9 cellular contexts compared by ENCODE assay signal in genomic region chr17:60422162-60422665, GRCh38. TPM values are rescaled to one million over a fixed set of nuclear protein-coding genes. Genes with fewer than 3 reads are reported as not detected.
DNase-seq lines count a peak whose midpoint lies in the region; ATAC-seq, FAIRE-seq and TF ChIP-seq lines count a peak whose summit lies in the region.
"Had no signal": no experiment of that assay in that cellular context is flagged by ENCODE, and none has a peak within 500 bp of the region (broad histone marks: within the 10 kb centered on the region; RNA-seq: fewer than 3 reads in every experiment).

Gene CHCT1 (plus strand): TSS chr17:60422489. CDS start chr17:60422593, 104 bp downstream.

- no TSS peak for BruUV-seq in GM12878 (replicated peaks; lab: Mats Ljungman, UMichigan)
- no TSS peak for BruUV-seq in HepG2 (replicated peaks; lab: Mats Ljungman, UMichigan)

- RAD21 ChIA-PET in GM12878 (lab: Charles Lee; ENCODE audit: unreplicated experiment), result no interaction called here

- SMC1A ChIA-PET in GM12878 (lab: Charles Lee; ENCODE audit: uncharacterized antibody, unreplicated experiment), result no interaction called here

- H3K9me3 ChIP-seq in GM12878 (replicated peaks; ENCODE audit: control insufficient read depth, insufficient read depth, low read length) (no peaks in the 10 kb centered on the region), HepG2 (ENCODE audit: low read length) (no peaks in the 10 kb centered on the region), thymus (ENCODE audit: control insufficient read depth) (no peaks in the 10 kb centered on the region)

- H3K4me1 Mint-ChIP-seq in T-helper 1 cell treated with Interleukin-12 subunit alpha and Interleukin-12 subunit beta and Interleukin-4 antibody, amounts not matched to agents 30 μg/mL and 1 μg/mL, for 36 hours (ENCODE audit: low read depth), result peaks cover 5% of the 10 kb centered on the region

- in situ Hi-C loops in GM12878 (cut with MboI) (loop anchor here (5.0 to 10.0 kb wide), 2 partner anchors 215 to 277 kb away; partner anchors contain the start of gene CA4), HepG2 (cut with HindIII; ENCODE audit: extremely low pct_ligation_motif_present, low pct_unique_long_range_greater_than_20kb) (no loop called here)

- TF ChIP-seq RAD21 in GM12878 (IDR thresholded peaks at IDR 0.05; ENCODE audit: insufficient read depth, low read depth, low read length) (no peak), HepG2 (CRISPR knock-in tag; IDR thresholded peaks at IDR 0.05) (no peak)

- H3K9ac ChIP-seq in GM12878 (ENCODE audit: control insufficient read depth, insufficient read depth, low read length) (peak within 1 kb of the TSS; percentile 74), HepG2 (ENCODE audit: insufficient read depth, low read depth, low read length) (peak within 1 kb of the TSS; percentile 16; the same call in 1 of the 2 replicates)

- no peak for DNase-seq in T-helper 1 cell
- DNase-seq in GM12878 (ENCODE audit: low read depth, low spot score), result no peak
- no peak for DNase-seq in HepG2 (ENCODE audit: low spot score)
- DNase-seq in HPDE6-E6E7 (ENCODE audit: extremely low spot score), result no peak
- no peak for DNase-seq in NCI-H526 treated with DMSO at 0.1 percent for 48 hours (lab: John Stamatoyannopoulos, UW)

- CTCF ChIA-PET in GM12878 (lab: Yijun Ruan, JAX), result interaction anchor here (0.6 to 2.8 kb wide), 3 partner anchors 21 to 191 kb away, joined by 3 to 6 read pairs (median 3); no protein-coding TSS in a partner anchor
- CTCF ChIA-PET in HepG2 (lab: Yijun Ruan, JAX; ENCODE audit: low intra/inter-chr PET ratio, low total read pairs), result interaction anchor here (0.8 to 2.6 kb wide), 2 partner anchors 14 to 220 kb away, joined by 3 to 12 read pairs; no protein-coding TSS in a partner anchor

- WGBS in GM12878 (ENCODE audit: insufficient coverage, insufficient replicate concordance, low lambda C conversion rate, missing lambda C conversion rate), result 91% methylated on average over 18 of the region's 18 CpGs
- 45% methylated on average over 18 of the region's 18 CpGs for WGBS in HepG2 (ENCODE audit: low lambda C conversion rate)
- WGBS in thymus, result 79% methylated on average over 18 of the region's 18 CpGs

- TF ChIP-seq POLR2A in GM12878 (IDR thresholded peaks at IDR 0.05; ENCODE audit: low read depth, low read length) (no peak), HepG2 (IDR thresholded peaks at IDR 0.05; ENCODE audit: insufficient read depth in 1 of 2, low read depth in 2 of 2, low read length in 2 of 2) (no peak)

- H3K27ac Mint-ChIP-seq in T-helper 1 cell treated with Interleukin-12 subunit alpha and Interleukin-12 subunit beta and Interleukin-4 antibody, amounts not matched to agents 30 μg/mL and 1 μg/mL, for 36 hours, result peak within 1 kb of the TSS; percentile 58

- H3K27me3 Mint-ChIP-seq in T-helper 1 cell treated with Interleukin-12 subunit alpha and Interleukin-12 subunit beta and Interleukin-4 antibody, amounts not matched to agents 30 μg/mL and 1 μg/mL, for 36 hours (ENCODE audit: low read depth), result peaks cover 7% of the 10 kb centered on the region

- H3K4me3 ChIP-seq in GM12878 (peak within 1 kb of the TSS; percentile 61), HepG2 (replicated peaks in 1 of 3; ENCODE audit: insufficient read depth in 1 of 3, low read depth in 2 of 3, low read length in 3 of 3) (peak within 1 kb of the TSS; percentile 14 to 52 (median 27); a peak in 5 of 6 replicates), thymus (ENCODE audit: low read length) (peak within 1 kb of the TSS; percentile 50)

- no peaks in the 10 kb centered on the region for H3K36me3 Mint-ChIP-seq in T-helper 1 cell treated with Interleukin-12 subunit alpha and Interleukin-12 subunit beta and Interleukin-4 antibody, amounts not matched to agents 30 μg/mL and 1 μg/mL, for 36 hours (ENCODE audit: low read depth)

- H3K4me3 Mint-ChIP-seq in T-helper 1 cell treated with Interleukin-12 subunit alpha and Interleukin-12 subunit beta and Interleukin-4 antibody, amounts not matched to agents 30 μg/mL and 1 μg/mL, for 36 hours, result peak within 1 kb of the TSS; percentile 77

- no peak for TF ChIP-seq EP300 in GM12878 (IDR thresholded peaks at IDR 0.05; ENCODE audit: borderline replicate concordance in 1 of 2, control insufficient read depth in 1 of 2, low read depth in 2 of 2, low read length in 2 of 2)
- no peak for TF ChIP-seq EP300 in HepG2 (IDR thresholded peaks at IDR 0.05; ENCODE audit: low read depth in 2 of 2, low read length in 2 of 2)
- TF ChIP-seq EP300 in HepG2 (CRISPR knock-in tag; IDR thresholded peaks at IDR 0.05; ENCODE audit: borderline replicate concordance), result no peak

- no peaks in the 10 kb centered on the region for H3K4me1 ChIP-seq in GM12878 (ENCODE audit: control insufficient read depth, insufficient read depth, low read length)
- H3K4me1 ChIP-seq in HepG2 (ENCODE audit: insufficient read depth, low read length), result peaks cover 12% of the 10 kb centered on the region; the same call in 1 of the 2 replicates
- no peaks in the 10 kb centered on the region for H3K4me1 ChIP-seq in thymus (ENCODE audit: control insufficient read depth, insufficient read depth, low read length)

- H2AFZ ChIP-seq in GM12878 (ENCODE audit: control insufficient read depth, low read depth, low read length) (peak within 1 kb of the TSS; percentile 96), HepG2 (ENCODE audit: low read length) (no peak within 1 kb of the TSS)

- TF ChIP-seq CTCF in GM12878 (IDR thresholded peaks at IDR 0.05 in 2 of 3, conservative IDR thresholded peaks at IDR 0.05 in 1 of 3; ENCODE audit: control insufficient read depth in 2 of 3, extremely low read depth in 1 of 3, insufficient read depth in 1 of 3, low read depth in 3 of 3, low read length in 3 of 3), result no peak
- TF ChIP-seq CTCF in HepG2 (CRISPR knock-in tag; IDR thresholded peaks at IDR 0.05), result no peak; the same call in 1 of the 2 replicates

- no peaks in the 10 kb centered on the region for H3K36me3 ChIP-seq in GM12878 (ENCODE audit: control insufficient read depth in 2 of 2, insufficient read depth in 2 of 2, low read length in 1 of 2)
- no peaks in the 10 kb centered on the region for H3K36me3 ChIP-seq in HepG2 (replicated peaks in 1 of 2; ENCODE audit: control insufficient read depth in 1 of 2, insufficient read depth in 2 of 2, low read length in 2 of 2)
- H3K36me3 ChIP-seq in thymus (ENCODE audit: control insufficient read depth, insufficient read depth), result no peaks in the 10 kb centered on the region

- H3K27me3 ChIP-seq in GM12878 (replicated peaks in 1 of 2; ENCODE audit: control insufficient read depth in 2 of 2, insufficient read depth in 2 of 2, low read length in 1 of 2) (no peaks in the 10 kb centered on the region), HepG2 (ENCODE audit: control insufficient read depth in 1 of 2, insufficient read depth in 2 of 2, low read length in 2 of 2) (peaks cover 4 to 15% of the 10 kb centered on the region in 2 experiments; a peak in 4 of 5 replicates), thymus (ENCODE audit: control insufficient read depth, insufficient read depth) (no peaks in the 10 kb centered on the region)

- no peaks in the 10 kb centered on the region for H4K20me1 ChIP-seq in GM12878 (ENCODE audit: control insufficient read depth, insufficient read depth)
- H4K20me1 ChIP-seq in HepG2 (ENCODE audit: insufficient read depth, low read length), result no peaks in the 10 kb centered on the region

- intact Hi-C loops in GM12878 (cut with micrococcal nuclease; ENCODE audit: unreplicated experiment), result loop anchor here (5.0 kb wide), 2 partner anchors 145 to 185 kb away; no protein-coding TSS in a partner anchor
- intact Hi-C loops in HepG2 (cut with micrococcal nuclease; ENCODE audit: unreplicated experiment), result no loop called here

- H3K4me2 ChIP-seq in GM12878 (ENCODE audit: control insufficient read depth, insufficient read depth) (peak within 1 kb of the TSS; percentile 78), HepG2 (ENCODE audit: low read depth, low read length) (peak within 1 kb of the TSS; percentile 79)

- H3K79me2 ChIP-seq in GM12878 (ENCODE audit: control insufficient read depth, insufficient read depth, low read length), result no peaks in the 10 kb centered on the region
- no peaks in the 10 kb centered on the region for H3K79me2 ChIP-seq in HepG2 (ENCODE audit: insufficient read depth, low read length)

- ATAC-seq in GM12878 (no peak), HepG2 (peak; percentile 14), GM18519 (IDR thresholded peaks at IDR 0.05; ENCODE audit: low FRiP score, unreplicated experiment) (no peak)

- POLR2A ChIA-PET in GM12878 (lab: Charles Lee), result no interaction called here
- POLR2A ChIA-PET in HepG2 (lab: Yijun Ruan, JAX), result no interaction called here

- H3K27ac ChIP-seq in GM12878 (ENCODE audit: control insufficient read depth, insufficient read depth), result no peak within 1 kb of the TSS
- H3K27ac ChIP-seq in HepG2 (ENCODE audit: extremely low read length, insufficient read depth, low read length), result no peak within 1 kb of the TSS
- no peak within 1 kb of the TSS for H3K27ac ChIP-seq in thymus (ENCODE audit: low read depth)

- H3K9me3 Mint-ChIP-seq in T-helper 1 cell treated with Interleukin-12 subunit alpha and Interleukin-12 subunit beta and Interleukin-4 antibody, amounts not matched to agents 30 μg/mL and 1 μg/mL, for 36 hours, result no peaks in the 10 kb centered on the region

- FAIRE-seq in GM12878 (lab: Jason Lieb, UNC) (no peak), HepG2 (lab: Jason Lieb, UNC) (no peak)
- FAIRE-seq: colon had no signal

RNA-seq across cellular contexts. Expression of gene CHCT1, which starts in this region (rescaled TPM):
- total RNA-seq in GM12878 (2013; cell fraction: nucleolus; rRNA removed), result not detected in 2 replicates
- 0.65 TPM in 1 of 2 replicates, not detected in the other for total RNA-seq in GM12878 (2014; rRNA removed)
- total RNA-seq in GM12878 (2014; rRNA removed; fragmentation: Illumina TruSeq; extraction: Trizol), result not detected in 2 replicates
- total RNA-seq in GM12878 (2021), result 0.23 TPM in 1 of 2 replicates, not detected in the other
- not detected for polyA plus RNA-seq in GM12878 (2011; ENCODE audit: low read depth)
- polyA plus RNA-seq in GM12878 (2011; rRNA removed), result not detected in 2 replicates
- polyA plus RNA-seq in GM12878 (2011; cell fraction: cytosol; rRNA removed), result 0.06 TPM in 1 of 2 replicates, not detected in the other
- polyA plus RNA-seq in GM12878 (2011; cell fraction: nucleus; rRNA removed), result not detected in 2 replicates
- not detected in 2 replicates for polyA plus RNA-seq in GM12878 (2012)
- polyA plus RNA-seq in GM12878 (2014; fragmentation: Illumina TruSeq; extraction: Trizol), result not detected in 2 replicates
- not detected for polyA plus RNA-seq in GM12878 (2014; fragmentation: Nextera tagmentation; extraction: Ambion mirVana)
- polyA plus RNA-seq in GM12878 (2014; rRNA removed), result 0.35 TPM in 1 of 2 replicates, not detected in the other
- polyA plus RNA-seq in GM12878 (2016; fragmentation: Nextera tagmentation; extraction: Ambion mirVana), result not detected
- not detected in 2 replicates for polyA minus RNA-seq in GM12878 (2011; rRNA and poly(A)+ RNA removed)
- polyA minus RNA-seq in GM12878 (2011; cell fraction: cytosol; rRNA and poly(A)+ RNA removed), result not detected in 2 replicates
- polyA minus RNA-seq in GM12878 (2011; cell fraction: nucleus; rRNA and poly(A)+ RNA removed), result not detected in 2 replicates
- not detected in 2 replicates for total RNA-seq in HepG2 (2016; rRNA removed; fragmentation: Illumina TruSeq; extraction: Trizol)
- total RNA-seq in HepG2 (2016; cell fraction: cytosol; rRNA removed; fragmentation: Illumina TruSeq; extraction: Trizol; ENCODE audit: low read depth), result not detected in 2 replicates
- not detected in 2 replicates for total RNA-seq in HepG2 (2016; cell fraction: insoluble cytoplasmic fraction; rRNA removed; fragmentation: Illumina TruSeq; extraction: Trizol)
- total RNA-seq in HepG2 (2016; cell fraction: membrane; rRNA removed; fragmentation: Illumina TruSeq; extraction: Trizol), result not detected in 2 replicates
- total RNA-seq in HepG2 (2016; cell fraction: nucleus; rRNA removed; fragmentation: Illumina TruSeq; extraction: Trizol), result not detected in 2 replicates
- not detected in 2 replicates for polyA plus RNA-seq in HepG2 (2011; rRNA removed)
- polyA plus RNA-seq in HepG2 (2011; cell fraction: cytosol; rRNA removed), result not detected in 2 replicates
- not detected in 2 replicates for polyA plus RNA-seq in HepG2 (2011; cell fraction: nucleus; rRNA removed)
- polyA plus RNA-seq in HepG2 (2012), result not detected in 2 replicates
- not detected in 2 replicates for polyA plus RNA-seq in HepG2 (2016; cell fraction: cytosol; fragmentation: Illumina TruSeq; extraction: Trizol; ENCODE audit: low read depth)
- not detected in 2 replicates for polyA plus RNA-seq in HepG2 (2016; cell fraction: insoluble cytoplasmic fraction; fragmentation: Illumina TruSeq; extraction: Trizol; ENCODE audit: low read depth)
- not detected in 2 replicates for polyA plus RNA-seq in HepG2 (2016; cell fraction: membrane; fragmentation: Illumina TruSeq; extraction: Trizol; ENCODE audit: low read depth)
- polyA plus RNA-seq in HepG2 (2016; cell fraction: nucleus; fragmentation: Illumina TruSeq; extraction: Trizol; ENCODE audit: insufficient read depth, low read depth), result not detected in 2 replicates
- polyA minus RNA-seq in HepG2 (2011; rRNA and poly(A)+ RNA removed; ENCODE audit: low replicate concordance), result not detected in 2 replicates
- not detected in 2 replicates for polyA minus RNA-seq in HepG2 (2011; cell fraction: cytosol; rRNA and poly(A)+ RNA removed)
- not detected in 2 replicates for polyA minus RNA-seq in HepG2 (2011; cell fraction: nucleus; rRNA and poly(A)+ RNA removed)
- polyA plus RNA-seq in thymus, result 0.05 TPM

Comparison
In these comparisons a context has a peak if more than half of its experiments do, and no peak if none do; other contexts are left out.
1. Peak in ATAC-seq, H3K4me3 ChIP-seq, H3K9ac ChIP-seq and H3K4me2 ChIP-seq in HepG2; RNA of the gene not detected or under 1 TPM.